Comparison of ENCODE assay signal across 12 cellular contexts in the genomic region with DNA sequence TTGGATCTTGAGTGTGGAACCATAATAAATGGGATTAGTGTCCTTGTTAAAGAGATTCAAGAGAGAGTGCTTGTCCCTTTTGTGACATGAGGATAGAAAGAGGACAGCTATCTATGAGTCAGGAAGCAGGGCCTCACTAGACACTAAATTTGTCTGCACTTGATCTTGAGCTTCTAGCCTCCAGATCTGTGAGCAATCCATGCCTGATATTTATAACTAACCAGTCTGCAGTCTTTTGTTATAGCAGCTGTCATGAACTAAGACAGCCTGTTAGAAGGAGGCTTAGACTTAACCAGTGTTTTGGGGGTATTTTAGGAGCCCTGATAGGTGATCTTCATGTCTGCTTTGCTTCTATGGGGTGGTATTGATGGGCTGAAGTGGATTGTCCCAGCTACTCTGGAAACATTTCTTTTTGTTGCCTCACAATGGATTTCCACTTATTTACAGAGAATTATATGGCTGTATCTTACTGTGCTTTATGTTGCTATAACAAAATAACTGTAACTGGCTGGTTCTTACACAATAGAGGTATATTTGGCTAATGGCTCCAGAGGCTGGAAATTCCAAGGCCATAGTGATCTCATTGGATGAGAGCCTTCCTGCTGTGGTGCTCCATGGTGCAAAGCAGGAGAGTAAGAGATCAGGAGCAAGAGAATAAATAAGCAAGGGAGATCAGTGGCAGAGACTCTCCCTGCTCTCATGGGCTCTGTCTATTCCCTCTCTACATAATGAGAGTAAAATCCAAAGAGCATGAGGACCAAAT. TPM values are rescaled to one million over a fixed set of nuclear protein-coding genes. Genes with fewer than 3 reads are reported as not detected.
DNase-seq lines count a peak whose midpoint lies in the region; ATAC-seq, FAIRE-seq and TF ChIP-seq lines count a peak whose summit lies in the region.
"Had no signal": no experiment of that assay in that cellular context is flagged by ENCODE, and none has a peak within 500 bp of the region (broad histone marks: within the 10 kb centered on the region; RNA-seq: fewer than 3 reads in every experiment).

No MANE protein-coding gene starts in this region.

- peaks cover 4% of the 10 kb centered on the region for H3K9me3 Mint-ChIP-seq in Calu3 (ENCODE audit: low read depth, unreplicated experiment)

- H3K27me3 ChIP-seq in breast epithelium (no peaks in the 10 kb centered on the region), kidney epithelial cell (ENCODE audit: control insufficient read depth, insufficient read depth, low read length) (no peaks in the 10 kb centered on the region), gastrocnemius medialis (no peaks in the 10 kb centered on the region)

- H3K27ac ChIP-seq in breast epithelium (peak overlapping the region; percentile 82 to 91), gastrocnemius medialis (peak overlapping the region; percentile 63 to 87 (median 76))
- H3K27ac ChIP-seq: KMS-11 had no signal

- TF ChIP-seq POLR2A in breast epithelium (IDR thresholded peaks at IDR 0.05) (no peak), gastrocnemius medialis (IDR thresholded peaks at IDR 0.05) (no peak), GM12892 (IDR thresholded peaks at IDR 0.05; ENCODE audit: low read depth, low read length) (no peak)

- TF ChIP-seq CTCF in Calu3 (IDR thresholded peaks at IDR 0.05; ENCODE audit: unreplicated experiment) = no peak
- TF ChIP-seq CTCF in breast epithelium (IDR thresholded peaks at IDR 0.05) = no peak
- TF ChIP-seq CTCF in kidney epithelial cell (IDR thresholded peaks at IDR 0.05; ENCODE audit: insufficient read depth, low read length, poor library complexity, severe bottlenecking) = no peak
- no peak for TF ChIP-seq CTCF in gastrocnemius medialis (IDR thresholded peaks at IDR 0.05 in 4 of 5, conservative IDR thresholded peaks at IDR 0.05 in 1 of 5)

- ATAC-seq in gastrocnemius medialis (peak in 1 of 2 donors; percentile 5), GM19328 (IDR thresholded peaks at IDR 0.05; ENCODE audit: unreplicated experiment) (no peak)
- ATAC-seq: activated T-cell treated with anti-CD3 and anti-CD28 coated beads, Interleukin-2, amount 50 U/mL, for 72 hours; naive thymus-derived CD4-positive, alpha-beta T cell had no signal

- H3K4me3 Mint-ChIP-seq in Calu3 (ENCODE audit: low read depth, unreplicated experiment) = peak overlapping the region; percentile 55
- H3K4me3 Mint-ChIP-seq: activated T-cell treated with anti-CD3 and anti-CD28 coated beads, Interleukin-2, amount 50 U/mL, for 72 hours; naive thymus-derived CD4-positive, alpha-beta T cell had no signal

- peaks cover 49% of the 10 kb centered on the region for H3K4me1 Mint-ChIP-seq in Calu3 (ENCODE audit: low read depth, unreplicated experiment)

- CTCF ChIA-PET in Calu3 (lab: Charles Lee) = interaction anchor here (0.6 kb wide), 1 partner anchor 255 kb away, joined by 3 read pairs; no protein-coding TSS in a partner anchor

- H3K36me3 Mint-ChIP-seq in Calu3 (ENCODE audit: insufficient read depth, unreplicated experiment) = peaks cover 17% of the 10 kb centered on the region

- TSS peak; percentile 91 for BruUV-seq in Calu3 (replicated peaks; lab: Mats Ljungman, UMichigan)

- H3K27me3 Mint-ChIP-seq in Calu3 (ENCODE audit: unreplicated experiment) = no peaks in the 10 kb centered on the region
- H3K27me3 Mint-ChIP-seq: naive thymus-derived CD4-positive, alpha-beta T cell had no signal

- H3K4me1 ChIP-seq in breast epithelium = peaks cover 0 to 11% of the 10 kb centered on the region in 2 donors
- peaks cover 12 to 23% of the 10 kb centered on the region in 2 donors for H3K4me1 ChIP-seq in gastrocnemius medialis

- H3K36me3 ChIP-seq in breast epithelium (no peaks in the 10 kb centered on the region), kidney epithelial cell (ENCODE audit: control insufficient read depth, insufficient read depth, low read length) (no peaks in the 10 kb centered on the region), gastrocnemius medialis (peaks cover 0 to 2% of the 10 kb centered on the region in 2 donors)

- H3K27ac Mint-ChIP-seq in Calu3 (ENCODE audit: unreplicated experiment) = peak overlapping the region; percentile 96
- H3K27ac Mint-ChIP-seq: activated T-cell treated with anti-CD3 and anti-CD28 coated beads, Interleukin-2, amount 50 U/mL, for 72 hours; naive thymus-derived CD4-positive, alpha-beta T cell had no signal

- H3K9me3 ChIP-seq in breast epithelium (no peaks in the 10 kb centered on the region), gastrocnemius medialis (no peaks in the 10 kb centered on the region)

- no peak for FAIRE-seq in GM12892 (lab: Jason Lieb, UNC)

- in situ Hi-C loops in gastrocnemius medialis (cut with MboI; ENCODE audit: low sequenced_read_pairs in 4 of 4) = no loop called here

- intact Hi-C loops in Calu3 (cut with micrococcal nuclease; ENCODE audit: unreplicated experiment) = loop anchor here (1.0 kb wide), 1 partner anchor 23 kb away; the partner anchor contains the start of gene AKR1C3
- intact Hi-C loops in breast epithelium (cut with DNase I; ENCODE audit: low total_unique reads) = no loop called here
- intact Hi-C loops in gastrocnemius medialis (cut with DNase I; ENCODE audit: low total_unique reads) = no loop called here

- peak overlapping the region in 1 of 3 donors; percentile 19 for H3K4me3 ChIP-seq in breast epithelium
- H3K4me3 ChIP-seq in kidney epithelial cell (ENCODE audit: low read depth, low read length) = peak overlapping the region; percentile 10
- H3K4me3 ChIP-seq in gastrocnemius medialis = peak overlapping the region in 1 of 4 donors; percentile 15

- DNase-seq in Calu3 (no peak), breast epithelium (ENCODE audit: low spot score in 2 of 2) (no peak), kidney epithelial cell (ENCODE audit: low read depth) (no peak), gastrocnemius medialis (no peak), NCI-H1417 treated with DMSO at 0.1 percent for 48 hours (lab: John Stamatoyannopoulos, UW) (no peak), GM12892 (ENCODE audit: insufficient read length) (no peak)
- no peak for DNase-seq in NK-92 treated with Interleukin-12 subunit alpha and Interleukin-12 subunit beta, amount 100 ng/mL, for 24 hours (lab: John Stamatoyannopoulos, UW)
- DNase-seq: activated T-cell treated with anti-CD3 and anti-CD28 coated beads, Interleukin-2, amount 50 U/mL, for 72 hours; naive thymus-derived CD4-positive, alpha-beta T cell; T-helper 9 cell had no signal

RNA-seq across cellular contexts. Expression of gene AKR1C3, which starts 23.4 kb away (rescaled TPM):
- total RNA-seq in Calu3 (2022) (177 and 181 TPM in 2 replicates), breast epithelium (100 to 1,000 TPM in 1 of 3 donors, 10 to 100 TPM in 2; 37.6 to 110 (median 70.8) TPM), kidney epithelial cell (0.68 and 1.2 TPM in 2 replicates), gastrocnemius medialis (100 to 1,000 TPM in 3 of 4 donors, 10 to 100 TPM in 1; 48.3 to 293 (median 197) TPM)
- polyA plus RNA-seq in GM12892 (2012; ENCODE audit: missing spikeins) = not detected

Comparison
In these comparisons a context has a peak if more than half of its experiments do, and no peak if none do; other contexts are left out.
1. RNA of gene AKR1C3, which starts 23.4 kb away (total RNA-seq): 48.3 to 293 TPM in gastrocnemius medialis, 177 to 181 TPM in Calu3 and 37.6 to 110 TPM in breast epithelium; 0.68 to 1.2 TPM in kidney epithelial cell; every median in the first group is over 10 times any median in the second.